Comparison of ENCODE assay signal across 8 cellular contexts in the genomic region with DNA sequence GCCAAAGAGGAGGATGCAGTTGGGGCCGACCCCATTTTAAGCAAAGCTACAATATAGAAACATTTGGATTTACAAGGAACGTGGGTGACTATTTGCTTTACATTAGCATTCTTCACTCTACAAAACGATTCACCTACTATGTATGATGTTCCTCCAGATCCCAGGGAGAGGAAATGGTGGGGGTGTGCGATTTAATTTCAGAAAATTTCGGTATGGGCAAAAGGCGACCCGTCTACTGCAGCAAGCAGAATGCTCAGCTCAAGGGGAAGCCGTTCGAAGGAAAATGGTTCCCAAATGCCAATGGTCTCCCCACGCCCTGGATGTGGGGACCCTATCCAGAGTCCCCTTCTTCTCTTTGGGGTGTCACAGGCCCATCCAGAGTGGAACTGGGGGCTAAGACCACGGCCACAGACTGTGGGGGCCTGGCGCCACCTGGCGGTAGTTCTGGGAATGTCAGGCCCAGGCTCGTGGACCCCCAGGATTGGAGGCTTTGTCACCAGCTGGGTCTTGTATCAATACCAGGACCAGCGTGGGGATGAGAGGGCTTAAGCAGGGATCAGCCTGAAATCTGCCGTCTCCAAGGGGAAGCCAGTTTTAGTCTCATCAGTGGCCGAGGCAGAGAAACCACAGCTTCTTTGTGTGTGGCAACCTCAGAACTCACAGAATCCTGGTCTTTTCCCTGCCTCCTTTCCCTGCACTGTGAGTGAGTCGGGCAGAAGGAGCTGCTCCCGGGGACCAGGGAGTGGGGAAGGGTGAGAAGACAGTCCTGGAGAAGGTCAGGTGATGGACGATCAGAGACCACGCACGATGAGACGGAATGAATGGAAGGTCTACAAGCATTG. TPM values are rescaled to one million over a fixed set of nuclear protein-coding genes. Genes with fewer than 3 reads are reported as not detected.
DNase-seq lines count a peak whose midpoint lies in the region; ATAC-seq and TF ChIP-seq lines count a peak whose summit lies in the region.

No MANE protein-coding gene starts in this region.

- DNase-seq in HT1080 (ENCODE audit: low read depth) (peak; percentile 15), coronary artery (ENCODE audit: low spot score) (no peak), islet precursor cell (no peak)
- peak; percentile 52 for DNase-seq in activated CD4-positive, alpha-beta T cell treated with anti-CD3 and anti-CD28 coated beads, Interleukin-2, amount 50 U/mL, for 1 hour
- DNase-seq in stimulated activated naive CD8-positive, alpha-beta T cell treated with anti-CD3 and anti-CD28 coated beads, Interleukin-15, Interleukin-2, amounts not matched to agents 100 U/mL and 50 U/mL, for 24 hours, result peak; percentile 77

- peak; percentile 97 for TF ChIP-seq CTCF in coronary artery (IDR thresholded peaks at IDR 0.05)

- H3K4me3 ChIP-seq in BLaER1 (no peak overlapping the region), coronary artery (peak overlapping the region; percentile 51), muscle layer of duodenum (ENCODE audit: low read depth in 1 of 2, low read length in 2 of 2) (peak overlapping the region; percentile 37 to 47)

- ATAC-seq in stimulated activated naive CD8-positive, alpha-beta T cell treated with anti-CD3 and anti-CD28 coated beads, Interleukin-15, Interleukin-2, amounts not matched to agents 100 U/mL and 50 U/mL, for 24 hours, result peak; percentile 53
- ATAC-seq in HG02981 (IDR thresholded peaks at IDR 0.05; ENCODE audit: unreplicated experiment), result no peak

- H3K4me1 ChIP-seq in BLaER1, result peaks cover 42% of the 10 kb centered on the region
- peaks cover 0 to 10% of the 10 kb centered on the region in 2 donors for H3K4me1 ChIP-seq in muscle layer of duodenum (ENCODE audit: control insufficient read depth in 1 of 2, insufficient read depth in 2 of 2, low read length in 2 of 2)

- H3K27ac ChIP-seq in BLaER1 (no peak overlapping the region), coronary artery (no peak overlapping the region), muscle layer of duodenum (ENCODE audit: low read length) (no peak overlapping the region)

- H3K9ac ChIP-seq in BLaER1, result 0 out of 2 replicates have a peak overlapping the region, but pooled peaks have one; percentile 21

- H3K36me3 ChIP-seq in BLaER1 (no peaks in the 10 kb centered on the region), muscle layer of duodenum (ENCODE audit: control insufficient read depth in 1 of 2, insufficient read depth in 2 of 2, low read length in 2 of 2) (no peaks in the 10 kb centered on the region)

- no peaks in the 10 kb centered on the region for H3K27me3 ChIP-seq in BLaER1
- no peaks in the 10 kb centered on the region for H3K27me3 ChIP-seq in muscle layer of duodenum (ENCODE audit: low read depth, low read length)

- H3K9me3 ChIP-seq in BLaER1, result no peaks in the 10 kb centered on the region
- no peaks in the 10 kb centered on the region for H3K9me3 ChIP-seq in muscle layer of duodenum (ENCODE audit: control insufficient read depth in 1 of 2, low read length in 2 of 2)

- H3K4me2 ChIP-seq in BLaER1, result peak overlapping the region; percentile 65

- H4K20me1 ChIP-seq in BLaER1, result no peaks in the 10 kb centered on the region

RNA-seq across cellular contexts. Expression of gene LRRC10B, which starts 8.3 kb away (rescaled TPM):
- total RNA-seq in HT1080 (2014; rRNA removed; shearing (Covaris generic)), result not detected in 2 replicates
- not detected in 2 replicates for polyA plus RNA-seq in HT1080 (2015; cell fraction: cytosol; rRNA removed)
- polyA plus RNA-seq in HT1080 (2015; cell fraction: nucleus; rRNA removed), result not detected in 2 replicates

Comparison
In these comparisons a context has a peak if more than half of its experiments do, and no peak if none do; other contexts are left out.
1. DNase-seq: peak in HT1080 (single experiment), activated CD4-positive, alpha-beta T cell treated with anti-CD3 and anti-CD28 coated beads, Interleukin-2, amount 50 U/mL, for 1 hour (single experiment) and stimulated activated naive CD8-positive, alpha-beta T cell treated with anti-CD3 and anti-CD28 coated beads, Interleukin-15, Interleukin-2, amounts not matched to agents 100 U/mL and 50 U/mL, for 24 hours (single experiment); none in coronary artery (single experiment) and islet precursor cell (single experiment).